Comparison of ENCODE assay signal across 1 cellular context in the genomic region with DNA sequence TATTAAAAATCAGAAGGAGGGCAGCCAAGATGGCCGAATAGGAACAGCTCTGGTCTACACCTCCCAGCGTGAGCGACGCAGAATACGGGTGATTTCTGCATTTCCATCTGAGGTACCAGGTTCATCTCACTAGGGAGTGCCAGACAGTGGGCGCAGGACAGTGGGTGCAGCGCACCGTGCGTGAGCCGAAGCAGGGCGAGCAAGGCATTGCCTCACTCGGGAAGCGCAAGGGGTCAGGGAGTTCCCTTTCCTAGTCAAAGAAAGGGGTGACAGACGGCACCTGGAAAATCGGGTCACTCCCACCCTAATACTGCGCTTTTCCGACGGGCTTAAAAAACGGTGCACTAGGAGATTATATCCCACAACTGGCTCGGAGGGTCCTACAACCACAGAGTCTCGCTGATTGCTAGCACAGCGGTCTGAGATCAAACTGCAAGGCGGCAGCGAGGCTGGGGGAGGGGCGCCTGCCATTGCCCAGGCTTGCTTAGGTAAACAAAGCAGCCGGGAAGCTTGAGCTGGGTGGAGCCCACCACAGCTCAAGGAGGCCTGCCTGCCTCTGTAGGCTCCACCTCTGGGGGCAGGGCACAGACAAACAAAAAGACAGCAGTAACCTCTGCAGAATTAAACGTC.
TF ChIP-seq lines count a peak whose summit lies in the region.

No MANE protein-coding gene starts in this region.

TF ChIP-seq in H1, 55 proteins besides CTCF, POLR2A, EP300 and RAD21:
- TF ChIP-seq TAF1 (IDR thresholded peaks at IDR 0.05; ENCODE audit: low read depth, low read length) (0 out of 2 replicates have a peak, but pooled peaks have one; percentile 34), YY1 (IDR thresholded peaks at IDR 0.05; ENCODE audit: low read depth, low read length) (peak; percentile 52; the same call in 1 of the 2 replicates)
